ENCODE assay signal across 8 cellular contexts in the genomic region with DNA sequence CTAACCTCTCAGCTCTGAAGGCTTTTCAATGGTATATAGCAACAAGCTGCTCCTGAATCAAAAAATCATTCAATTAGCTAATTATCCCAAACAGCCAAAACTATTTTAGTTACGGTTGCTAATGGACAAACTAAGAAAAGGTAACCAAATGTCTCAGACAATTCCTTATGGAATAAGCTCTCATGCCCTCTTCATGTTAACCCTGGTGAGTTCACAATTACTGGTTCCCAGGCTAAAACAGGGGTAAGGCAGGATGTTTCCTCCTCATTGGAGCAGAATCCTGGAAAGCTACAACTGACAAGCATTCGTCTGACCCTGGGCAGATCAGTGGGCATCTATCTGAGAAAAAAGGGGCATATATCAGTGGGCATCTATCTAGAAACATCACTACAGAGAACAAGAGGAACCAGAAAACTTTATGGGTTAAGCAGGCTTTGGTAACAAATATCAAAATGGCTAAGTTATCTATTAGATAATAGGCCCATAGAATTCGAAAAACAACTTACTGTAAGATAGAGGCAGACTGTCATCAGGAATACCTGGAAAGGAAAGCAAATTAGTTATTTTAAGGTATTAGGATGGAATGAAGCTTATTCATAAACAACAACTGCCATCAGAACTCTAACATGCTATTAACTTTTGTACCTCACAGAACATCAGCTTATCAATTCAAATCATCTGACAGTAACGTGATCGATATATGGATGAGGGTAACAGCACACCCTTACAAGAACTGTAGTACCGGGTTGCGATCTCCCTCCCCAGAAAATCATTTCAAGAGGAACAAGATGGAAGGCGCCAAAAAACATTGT. TPM values are rescaled to one million over a fixed set of nuclear protein-coding genes. Genes with fewer than 3 reads are reported as not detected.
DNase-seq lines count a peak whose midpoint lies in the region; TF ChIP-seq lines count a peak whose summit lies in the region.

No MANE protein-coding gene starts in this region.

- POLR2A ChIA-PET in MCF 10A (lab: Yijun Ruan, JAX): interaction anchor here (0.6 to 9.9 kb wide), 26 partner anchors 10 to 1326 kb away, joined by 3 to 344 read pairs (median 12); a partner anchor contains a TSS

- H3K9me3 ChIP-seq in mucosa of rectum (ENCODE audit: control insufficient read depth in 2 of 2, low read length in 2 of 2): no peaks in the 10 kb centered on the region

- no peak for TF ChIP-seq CTCF in HFF-Myc (IDR thresholded peaks at IDR 0.05; ENCODE audit: low read depth, low read length, missing control alignments)
- TF ChIP-seq CTCF in MCF 10A (IDR thresholded peaks at IDR 0.05; ENCODE audit: unreplicated experiment): no peak

- H3K36me3 ChIP-seq in ACC112 (ENCODE audit: insufficient read depth, low read length): peaks cover 37% of the 10 kb centered on the region
- H3K36me3 ChIP-seq in mucosa of rectum (ENCODE audit: control insufficient read depth in 2 of 2, insufficient read depth in 2 of 2, low read length in 2 of 2): peaks cover 27 to 35% of the 10 kb centered on the region in 2 donors

- no peak overlapping the region for H2AFZ ChIP-seq in ACC112 (ENCODE audit: low read length, unreplicated experiment)

- CTCF ChIA-PET in MCF 10A (lab: Yijun Ruan, JAX): interaction anchor here (0.8 to 4.2 kb wide), 6 partner anchors 8 to 67 kb away, joined by 4 to 31 read pairs (median 6); a partner anchor contains a TSS

- peaks cover 32% of the 10 kb centered on the region for H3K4me1 ChIP-seq in ACC112 (ENCODE audit: control insufficient read depth, insufficient read depth, low read length, unreplicated experiment)
- H3K4me1 ChIP-seq in mucosa of rectum (ENCODE audit: control insufficient read depth in 2 of 2, insufficient read depth in 2 of 2, low read length in 2 of 2): peaks cover 24% of the 10 kb centered on the region in 2 donors

- no peaks in the 10 kb centered on the region for H3K27me3 Mint-ChIP-seq in MCF 10A (ENCODE audit: insufficient read depth, unreplicated experiment)

- peaks cover 61% of the 10 kb centered on the region for H3K79me2 ChIP-seq in ACC112 (ENCODE audit: control insufficient read depth, insufficient read depth, low read length, unreplicated experiment)

- no peaks in the 10 kb centered on the region for H3K27me3 ChIP-seq in ACC112 (ENCODE audit: insufficient read depth, low read length)
- no peaks in the 10 kb centered on the region for H3K27me3 ChIP-seq in mucosa of rectum (ENCODE audit: control insufficient read depth in 2 of 2, insufficient read depth in 2 of 2, low read length in 2 of 2)

- H3K27ac ChIP-seq in ACC112 (ENCODE audit: low read depth, low read length): peak overlapping the region; percentile 56
- peak overlapping the region in 1 of 2 donors; percentile 71 for H3K27ac ChIP-seq in mucosa of rectum (ENCODE audit: low read depth in 2 of 2, low read length in 2 of 2)
- H3K27ac ChIP-seq in caudate nucleus (ENCODE audit: low read depth, low read length): no peak overlapping the region

- peak overlapping the region; percentile 83 to 98 for H3K9ac ChIP-seq in mucosa of rectum (ENCODE audit: low read depth in 1 of 2, low read length in 2 of 2)

- peak overlapping the region; percentile 94 for H3K4me3 Mint-ChIP-seq in MCF 10A (ENCODE audit: unreplicated experiment)

- peaks cover 30% of the 10 kb centered on the region for H3K4me1 Mint-ChIP-seq in MCF 10A (ENCODE audit: insufficient read depth, unreplicated experiment)

- no peaks in the 10 kb centered on the region for H3K9me3 Mint-ChIP-seq in MCF 10A (ENCODE audit: unreplicated experiment)

- H3K4me3 ChIP-seq in ACC112 (ENCODE audit: low read depth, low read length) (peak overlapping the region; percentile 88), HFF-Myc (replicated peaks; ENCODE audit: low read depth, low read length) (peak overlapping the region; percentile 98), mucosa of rectum (ENCODE audit: low read length in 2 of 2) (peak overlapping the region; percentile 89 to 97)

- DNase-seq in HFF-Myc (ENCODE audit: extremely low read depth, low read depth) (no peak), MCF 10A (ENCODE audit: unreplicated experiment) (no peak), NCI-H226 (no peak), caudate nucleus (lab: John Stamatoyannopoulos, UW) (no peak), ureter (ENCODE audit: low spot score) (no peak), NCI-H2171 treated with DMSO at 0.1 percent for 48 hours (lab: John Stamatoyannopoulos, UW) (no peak)

- H3K36me3 Mint-ChIP-seq in MCF 10A (ENCODE audit: insufficient read depth, unreplicated experiment): peaks cover 60% of the 10 kb centered on the region

- intact Hi-C loops in MCF 10A (cut with micrococcal nuclease): no loop called here

- peak overlapping the region; percentile 64 for H3K27ac Mint-ChIP-seq in MCF 10A (ENCODE audit: low read depth, unreplicated experiment)

- no TSS peak for BruUV-seq in MCF 10A (replicated peaks; lab: Mats Ljungman, UMichigan)

RNA-seq across cellular contexts. Expression of a gene that starts 14.8 kb away (rescaled TPM):
- 91.3 and 115 TPM in 2 replicates for total RNA-seq in MCF 10A (2022)
- 58.8 TPM for total RNA-seq in ureter

RNA-seq across cellular contexts. Expression of a gene that starts 21.6 kb away (rescaled TPM):
- total RNA-seq in MCF 10A (2022) (not detected in 2 replicates), ureter (not detected)

RNA-seq across cellular contexts. Expression of a gene that starts 22.4 kb away (rescaled TPM):
- 71.8 and 72.0 TPM in 2 replicates for total RNA-seq in MCF 10A (2022)
- total RNA-seq in ureter: 30.1 TPM

RNA-seq across cellular contexts. Expression of a gene that starts 26.5 kb away (rescaled TPM):
- total RNA-seq in MCF 10A (2022) (838 and 896 TPM in 2 replicates), ureter (245 TPM)

RNA-seq across cellular contexts. Expression of a gene that starts 49.0 kb away (rescaled TPM):
- 47.6 and 53.3 TPM in 2 replicates for total RNA-seq in MCF 10A (2022)
- total RNA-seq in ureter: 94.6 TPM
